8 cellular contexts compared by ENCODE assay signal in genomic region chr10:62054408-62054807, GRCh38.
DNase-seq lines count a peak whose midpoint lies in the region; ATAC-seq and TF ChIP-seq lines count a peak whose summit lies in the region.

No MANE protein-coding gene starts in this region.

- CTCF ChIA-PET in CD8-positive, alpha-beta T cell (lab: Charles Lee), result interaction anchor here (1.7 to 3.4 kb wide), 2 partner anchors 16 to 189 kb away, joined by 5 to 14 read pairs; no protein-coding TSS in a partner anchor
- CTCF ChIA-PET in activated CD4-positive, alpha-beta memory T cell treated with anti-CD3 and anti-CD28 coated beads, Interleukin-2, amount 10 ng/mL, durations not matched to agents 7 days and 5 days (lab: Charles Lee), result interaction anchor here (0.6 to 9.9 kb wide), 9 partner anchors 8 to 194 kb away, joined by 3 to 112 read pairs (median 4); partner anchors contain the start of gene ARID5B

- H3K27ac ChIP-seq in CD8-positive, alpha-beta T cell (ENCODE audit: low read depth, low read length), result no peak overlapping the region

- DNase-seq in CD8-positive, alpha-beta T cell, result no peak
- no peak for DNase-seq in activated CD4-positive, alpha-beta memory T cell treated with anti-CD3 and anti-CD28 coated beads, Interleukin-2, amount 10 ng/mL, durations not matched to agents 7 days and 5 days
- DNase-seq in HuH-7 (ENCODE audit: low spot score) (no peak), NCI-H2171 treated with DMSO at 0.1 percent for 48 hours (lab: John Stamatoyannopoulos, UW) (no peak)
- DNase-seq in stimulated activated CD4-positive, alpha-beta T cell treated with anti-CD3 and anti-CD28 coated beads, Interleukin-2, amount 100 ng/mL, for 48 hours, result no peak

- TF ChIP-seq CTCF in CD8-positive, alpha-beta T cell (IDR thresholded peaks at IDR 0.05), result no peak
- no peak for TF ChIP-seq CTCF in nephron (IDR thresholded peaks at IDR 0.05; ENCODE audit: unreplicated experiment in 3 of 3)

- H3K27ac Mint-ChIP-seq in CD8-positive, alpha-beta T cell, result peak overlapping the region; percentile 58
- H3K27ac Mint-ChIP-seq in activated CD4-positive, alpha-beta memory T cell treated with anti-CD3 and anti-CD28 coated beads, Interleukin-2, amount 10 ng/mL, durations not matched to agents 7 days and 5 days, result peak overlapping the region; percentile 99
- peak overlapping the region; percentile 38 to 76 (median 62) for H3K27ac Mint-ChIP-seq in nephron

- no peak overlapping the region for H3K4me3 ChIP-seq in CD8-positive, alpha-beta T cell (ENCODE audit: low read depth, low read length)

- H3K27me3 Mint-ChIP-seq in CD8-positive, alpha-beta T cell (ENCODE audit: low read depth), result no peaks in the 10 kb centered on the region
- no peaks in the 10 kb centered on the region for H3K27me3 Mint-ChIP-seq in activated CD4-positive, alpha-beta memory T cell treated with anti-CD3 and anti-CD28 coated beads, Interleukin-2, amount 10 ng/mL, durations not matched to agents 7 days and 5 days
- no peaks in the 10 kb centered on the region for H3K27me3 Mint-ChIP-seq in nephron (ENCODE audit: low read depth)

- H3K9me3 ChIP-seq in CD8-positive, alpha-beta T cell (ENCODE audit: low read length), result no peaks in the 10 kb centered on the region

- H3K4me3 Mint-ChIP-seq in CD8-positive, alpha-beta T cell, result no peak overlapping the region
- peak overlapping the region; percentile 98 for H3K4me3 Mint-ChIP-seq in activated CD4-positive, alpha-beta memory T cell treated with anti-CD3 and anti-CD28 coated beads, Interleukin-2, amount 10 ng/mL, durations not matched to agents 7 days and 5 days
- peak overlapping the region in 1 of 3 experiments; percentile 31 for H3K4me3 Mint-ChIP-seq in nephron

- POLR2A ChIA-PET in CD8-positive, alpha-beta T cell (lab: Charles Lee), result no interaction called here
- POLR2A ChIA-PET in activated CD4-positive, alpha-beta memory T cell treated with anti-CD3 and anti-CD28 coated beads, Interleukin-2, amount 10 ng/mL, durations not matched to agents 7 days and 5 days (lab: Charles Lee), result interaction anchor here (0.8 to 21.1 kb wide), 18 partner anchors 9 to 1468 kb away, joined by 3 to 785 read pairs (median 12); partner anchors contain the start of gene ARID5B

- peaks cover 3% of the 10 kb centered on the region for H3K4me1 ChIP-seq in CD8-positive, alpha-beta T cell (ENCODE audit: insufficient read depth, low read length)

- no peaks in the 10 kb centered on the region for H3K9me3 Mint-ChIP-seq in CD8-positive, alpha-beta T cell
- no peaks in the 10 kb centered on the region for H3K9me3 Mint-ChIP-seq in activated CD4-positive, alpha-beta memory T cell treated with anti-CD3 and anti-CD28 coated beads, Interleukin-2, amount 10 ng/mL, durations not matched to agents 7 days and 5 days
- no peaks in the 10 kb centered on the region for H3K9me3 Mint-ChIP-seq in nephron

- H3K27me3 ChIP-seq in CD8-positive, alpha-beta T cell (ENCODE audit: insufficient read depth, low read length), result no peaks in the 10 kb centered on the region

- intact Hi-C loops in CD8-positive, alpha-beta T cell (cut with DNase I, micrococcal nuclease), result loop anchor here in 1 of 2 experiments (5.0 kb wide), 1 partner anchor 328 kb away; no protein-coding TSS in a partner anchor

- peaks cover 47% of the 10 kb centered on the region for H3K4me1 Mint-ChIP-seq in CD8-positive, alpha-beta T cell (ENCODE audit: low read depth)
- peaks cover 79% of the 10 kb centered on the region for H3K4me1 Mint-ChIP-seq in activated CD4-positive, alpha-beta memory T cell treated with anti-CD3 and anti-CD28 coated beads, Interleukin-2, amount 10 ng/mL, durations not matched to agents 7 days and 5 days
- peaks cover 74% of the 10 kb centered on the region for H3K4me1 Mint-ChIP-seq in nephron

- H3K36me3 Mint-ChIP-seq in CD8-positive, alpha-beta T cell, result peaks cover 85% of the 10 kb centered on the region
- peaks cover 100% of the 10 kb centered on the region for H3K36me3 Mint-ChIP-seq in activated CD4-positive, alpha-beta memory T cell treated with anti-CD3 and anti-CD28 coated beads, Interleukin-2, amount 10 ng/mL, durations not matched to agents 7 days and 5 days (ENCODE audit: low read depth)
- H3K36me3 Mint-ChIP-seq in nephron (ENCODE audit: low read depth), result peaks cover 86% of the 10 kb centered on the region

- H3K36me3 ChIP-seq in CD8-positive, alpha-beta T cell (ENCODE audit: insufficient read depth, low read length), result no peaks in the 10 kb centered on the region

- ATAC-seq in CD8-positive, alpha-beta T cell, result no peak
- peak; percentile 42 for ATAC-seq in GM21529 (IDR thresholded peaks at IDR 0.05; ENCODE audit: unreplicated experiment)
- ATAC-seq in HG03097 (IDR thresholded peaks at IDR 0.05; ENCODE audit: low FRiP score, unreplicated experiment), result no peak
